In the genomic region with DNA sequence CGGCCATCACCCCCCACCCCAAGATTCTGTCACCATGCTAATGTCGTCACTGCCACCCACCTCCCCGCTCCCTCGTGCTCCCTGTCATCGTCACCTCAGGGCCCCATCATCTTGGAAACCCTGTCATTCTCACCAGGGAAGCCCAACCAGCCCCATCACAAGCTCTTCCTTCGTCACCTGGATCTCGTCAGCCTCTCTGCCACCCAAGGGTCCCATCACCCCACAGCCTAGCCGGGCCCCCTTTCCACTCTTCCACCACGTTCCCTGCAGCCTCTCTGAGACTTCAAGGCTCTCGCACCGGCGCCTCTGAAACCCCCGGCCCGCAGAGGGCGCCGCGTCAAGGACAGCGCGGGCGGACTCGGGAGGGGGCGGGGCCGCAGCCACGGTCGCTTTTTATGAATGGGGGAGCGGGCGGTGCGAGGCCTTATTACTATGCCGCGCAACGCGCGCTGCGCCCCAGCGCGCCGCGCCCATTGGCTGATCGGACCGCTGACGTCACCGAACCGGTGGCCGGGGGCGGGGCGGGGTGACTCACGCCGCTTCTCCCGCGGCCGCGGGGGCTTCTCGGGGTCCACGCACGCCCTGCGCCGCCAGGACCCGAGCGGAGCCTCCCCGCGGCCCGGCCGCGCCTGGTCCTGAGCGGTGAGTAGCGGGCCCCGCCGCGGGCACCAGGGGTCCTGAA, we compare ENCODE assay signal across 8 cellular contexts. TPM values are rescaled to one million over a fixed set of nuclear protein-coding genes. Genes with fewer than 3 reads are reported as not detected.
DNase-seq lines count a peak whose midpoint lies in the region; ATAC-seq, FAIRE-seq and TF ChIP-seq lines count a peak whose summit lies in the region.

A gene with protein sequence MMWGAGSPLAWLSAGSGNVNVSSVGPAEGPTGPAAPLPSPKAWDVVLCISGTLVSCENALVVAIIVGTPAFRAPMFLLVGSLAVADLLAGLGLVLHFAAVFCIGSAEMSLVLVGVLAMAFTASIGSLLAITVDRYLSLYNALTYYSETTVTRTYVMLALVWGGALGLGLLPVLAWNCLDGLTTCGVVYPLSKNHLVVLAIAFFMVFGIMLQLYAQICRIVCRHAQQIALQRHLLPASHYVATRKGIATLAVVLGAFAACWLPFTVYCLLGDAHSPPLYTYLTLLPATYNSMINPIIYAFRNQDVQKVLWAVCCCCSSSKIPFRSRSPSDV (plus strand): TSS at position 527 of the 682 bp plus-strand sequence. CDS start 1,177 bp downstream, outside the sequence.

- H3K4me1 Mint-ChIP-seq in central memory CD8-positive, alpha-beta T cell: peaks cover 11% of the 10 kb centered on the region

- intact Hi-C loops in kidney (cut with DNase I): loop anchor here (5.0 kb wide), 1 partner anchor 90 kb away; no protein-coding TSS in a partner anchor

- peak within 1 kb of the TSS; percentile 76 for H3K27ac Mint-ChIP-seq in central memory CD8-positive, alpha-beta T cell (ENCODE audit: low read depth)

- peak; percentile 78 for ATAC-seq in GM18867 (IDR thresholded peaks at IDR 0.05; ENCODE audit: unreplicated experiment)
- peak; percentile 76 for ATAC-seq in HG03175 (IDR thresholded peaks at IDR 0.05; ENCODE audit: unreplicated experiment)
- peak; percentile 94 to 95 for ATAC-seq in activated CD4-positive, CD25-positive, alpha-beta regulatory T cell treated with anti-CD3 and anti-CD28 coated beads, Interleukin-2, amount 50 U/mL, for 24 hours
- peak; percentile 90 for ATAC-seq in central memory CD8-positive, alpha-beta T cell (replicated peaks; ENCODE audit: extremely low read depth, poor library complexity, severe bottlenecking)

- peaks cover 10 to 16% of the 10 kb centered on the region in 2 donors for H3K4me1 ChIP-seq in kidney (ENCODE audit: control insufficient read depth in 1 of 2, insufficient read depth in 1 of 2, low read depth in 1 of 2, low read length in 2 of 2)

- in situ Hi-C loops in ACHN (cut with HindIII; ENCODE audit: low pct_ligation_motif_present, low pct_unique_long_range_greater_than_20kb, low sequenced_read_pairs): no loop called here

- peak; percentile 46 for TF ChIP-seq CTCF in kidney (IDR thresholded peaks at IDR 0.05; ENCODE audit: borderline replicate concordance, extremely low read depth, insufficient read depth)

- H3K4me3 Mint-ChIP-seq in central memory CD8-positive, alpha-beta T cell: peak within 1 kb of the TSS; percentile 80

- peaks cover 9% of the 10 kb centered on the region for H3K27me3 Mint-ChIP-seq in central memory CD8-positive, alpha-beta T cell

- no peaks in the 10 kb centered on the region for H3K9me3 Mint-ChIP-seq in central memory CD8-positive, alpha-beta T cell

- H3K36me3 Mint-ChIP-seq in central memory CD8-positive, alpha-beta T cell (ENCODE audit: insufficient read depth): peaks cover 14% of the 10 kb centered on the region

- peak within 1 kb of the TSS; percentile 81 to 83 for H3K27ac ChIP-seq in kidney (ENCODE audit: low read depth in 2 of 2, low read length in 2 of 2)

- no peaks in the 10 kb centered on the region for H3K9me3 ChIP-seq in kidney (ENCODE audit: control insufficient read depth in 1 of 2, low read length in 2 of 2)

- FAIRE-seq in kidney (lab: Jason Lieb, UNC): no peak

- no peaks in the 10 kb centered on the region for H3K36me3 ChIP-seq in kidney (ENCODE audit: control insufficient read depth in 1 of 2, insufficient read depth in 2 of 2, low read length in 2 of 2)

- H3K4me3 ChIP-seq in kidney (ENCODE audit: low read length in 2 of 2): peak within 1 kb of the TSS; percentile 53 to 57

- peak within 1 kb of the TSS; percentile 80 to 83 for H3K9ac ChIP-seq in kidney (ENCODE audit: low read length in 2 of 2)

- DNase-seq in ACHN (peak; percentile 86), NCI-H345 treated with DMSO at 0.1 percent for 48 hours (lab: John Stamatoyannopoulos, UW; ENCODE audit: unreplicated experiment) (peak; percentile 91), kidney (peak; percentile 95)
- DNase-seq in central memory CD8-positive, alpha-beta T cell (ENCODE audit: low spot score in 2 of 2): peak; percentile 76 to 83
- peak; percentile 86 to 94 for DNase-seq in stimulated activated CD4-positive, alpha-beta T cell treated with anti-CD3 and anti-CD28 coated beads, Interleukin-15, amount 100 ng/mL, for 1 hour (ENCODE audit: low read depth in 1 of 2, low spot score in 1 of 2)

RNA-seq across cellular contexts. Expression of the gene that starts here (rescaled TPM):
- 0.38 TPM for total RNA-seq in kidney
- polyA plus RNA-seq in kidney (ENCODE audit: insufficient read depth, low read depth, low replicate concordance): 0.77 TPM

Comparison
In these comparisons a context has a peak if more than half of its experiments do, and no peak if none do; other contexts are left out.
1. Peak in every context shown above with its lines: DNase-seq, ATAC-seq, H3K4me3 ChIP-seq and H3K27ac ChIP-seq.
2. Peak in DNase-seq, H3K4me3 ChIP-seq, H3K27ac ChIP-seq and H3K9ac ChIP-seq in kidney; RNA of the gene not detected or under 1 TPM.